Comparison of ENCODE assay signal across 8 cellular contexts in genomic region chr4:123587983-123588494, GRCh38.
DNase-seq lines count a peak whose midpoint lies in the region; ATAC-seq, FAIRE-seq and TF ChIP-seq lines count a peak whose summit lies in the region.

No MANE protein-coding gene starts in this region.

- H3K4me1 Mint-ChIP-seq in activated T-helper 2 cell treated with anti-CD3 and anti-CD28 coated beads, Interferon-gamma antibody, Interleukin-2, Interleukin-4, amounts not matched to agents 10 μg/mL and 5 μg/mL and 100 μg/mL, durations not matched to agents 14 hours and 24 hours and 36 hours (ENCODE audit: low read depth) = peaks cover 6% of the 10 kb centered on the region

- no peak for TF ChIP-seq CTCF in GM12878 (IDR thresholded peaks at IDR 0.05 in 2 of 3, conservative IDR thresholded peaks at IDR 0.05 in 1 of 3; ENCODE audit: control insufficient read depth in 2 of 3, extremely low read depth in 1 of 3, insufficient read depth in 1 of 3, low read depth in 3 of 3, low read length in 3 of 3)

- no peak for FAIRE-seq in GM12878 (lab: Jason Lieb, UNC)

- no peak overlapping the region for H3K4me3 Mint-ChIP-seq in activated T-helper 2 cell treated with anti-CD3 and anti-CD28 coated beads, Interferon-gamma antibody, Interleukin-2, Interleukin-4, amounts not matched to agents 10 μg/mL and 5 μg/mL and 100 μg/mL, durations not matched to agents 14 hours and 24 hours and 36 hours (ENCODE audit: low read depth)

- H3K36me3 ChIP-seq in GM12878 (ENCODE audit: control insufficient read depth in 2 of 2, insufficient read depth in 2 of 2, low read length in 1 of 2) (no peaks in the 10 kb centered on the region), mesodermal cell (ENCODE audit: control insufficient read depth, insufficient read depth, low read length) (no peaks in the 10 kb centered on the region)

- no peak overlapping the region for H2AFZ ChIP-seq in GM12878 (ENCODE audit: control insufficient read depth, low read depth, low read length)

- SMC1A ChIA-PET in GM12878 (lab: Charles Lee; ENCODE audit: uncharacterized antibody, unreplicated experiment) = interaction anchor here (0.5 to 4.9 kb wide), 14 partner anchors 11 to 487 kb away, joined by 3 to 44 read pairs (median 4); partner anchors contain the start of gene SPRY1

- no peak overlapping the region for H3K4me3 ChIP-seq in GM12878
- no peak overlapping the region for H3K4me3 ChIP-seq in mesodermal cell (ENCODE audit: extremely low read depth, insufficient read depth, low read length, poor library complexity, severe bottlenecking)

- POLR2A ChIA-PET in GM12878 (lab: Charles Lee) = interaction anchor here (1.3 kb wide), 1 partner anchor 61 kb away, joined by 4 read pairs; no protein-coding TSS in a partner anchor

- H4K20me1 ChIP-seq in GM12878 (ENCODE audit: control insufficient read depth, insufficient read depth) = no peaks in the 10 kb centered on the region

- RAD21 ChIA-PET in GM12878 (lab: Charles Lee; ENCODE audit: unreplicated experiment) = interaction anchor here (1.0 to 3.9 kb wide), 11 partner anchors 12 to 191 kb away, joined by 3 to 31 read pairs (median 6); partner anchors contain the start of gene SPRY1

- BruUV-seq in GM12878 (replicated peaks; lab: Mats Ljungman, UMichigan) = no TSS peak

- WGBS in GM12878 (ENCODE audit: insufficient coverage, insufficient replicate concordance, low lambda C conversion rate, missing lambda C conversion rate) = 83% methylated on average over 8 of the region's 8 CpGs
- 81 to 92% methylated on average over 4 to 7 of the region's 8 CpGs for WGBS in mesodermal cell (ENCODE audit: insufficient coverage in 2 of 2), 2 experiments

- CTCF ChIA-PET in GM12878 (lab: Yijun Ruan, JAX) = interaction anchor here (1.1 to 3.7 kb wide), 8 partner anchors 13 to 188 kb away, joined by 3 to 19 read pairs (median 5); no protein-coding TSS in a partner anchor

- TF ChIP-seq EP300 in GM12878 (IDR thresholded peaks at IDR 0.05; ENCODE audit: borderline replicate concordance in 1 of 2, control insufficient read depth in 1 of 2, low read depth in 2 of 2, low read length in 2 of 2) = no peak

- H3K27ac ChIP-seq in GM12878 (ENCODE audit: control insufficient read depth, insufficient read depth) (no peak overlapping the region), mesodermal cell (ENCODE audit: low read depth, low read length, severe bottlenecking) (peak overlapping the region; percentile 36)

- no peak overlapping the region for H3K9ac ChIP-seq in GM12878 (ENCODE audit: control insufficient read depth, insufficient read depth, low read length)

- TF ChIP-seq RAD21 in GM12878 (IDR thresholded peaks at IDR 0.05; ENCODE audit: insufficient read depth, low read depth, low read length) = no peak

- peak overlapping the region; percentile 57; the same call in 1 of the 2 replicates for H3K4me2 ChIP-seq in GM12878 (ENCODE audit: control insufficient read depth, insufficient read depth)

- H3K79me2 ChIP-seq in GM12878 (ENCODE audit: control insufficient read depth, insufficient read depth, low read length) = no peaks in the 10 kb centered on the region

- H3K27ac Mint-ChIP-seq in activated T-helper 2 cell treated with anti-CD3 and anti-CD28 coated beads, Interferon-gamma antibody, Interleukin-2, Interleukin-4, amounts not matched to agents 10 μg/mL and 5 μg/mL and 100 μg/mL, durations not matched to agents 14 hours and 24 hours and 36 hours = no peak overlapping the region

- TF ChIP-seq POLR2A in GM12878 (IDR thresholded peaks at IDR 0.05; ENCODE audit: low read depth, low read length) = no peak

- in situ Hi-C loops in GM12878 (cut with MboI) = no loop called here

- no peaks in the 10 kb centered on the region for H3K9me3 Mint-ChIP-seq in activated T-helper 2 cell treated with anti-CD3 and anti-CD28 coated beads, Interferon-gamma antibody, Interleukin-2, Interleukin-4, amounts not matched to agents 10 μg/mL and 5 μg/mL and 100 μg/mL, durations not matched to agents 14 hours and 24 hours and 36 hours

- H3K27me3 ChIP-seq in GM12878 (replicated peaks in 1 of 2; ENCODE audit: control insufficient read depth in 2 of 2, insufficient read depth in 2 of 2, low read length in 1 of 2) = no peaks in the 10 kb centered on the region

- ATAC-seq in GM12878 (peak; percentile 49), HG03520 (IDR thresholded peaks at IDR 0.05; ENCODE audit: unreplicated experiment) (no peak)

- no peaks in the 10 kb centered on the region for H3K36me3 Mint-ChIP-seq in activated T-helper 2 cell treated with anti-CD3 and anti-CD28 coated beads, Interferon-gamma antibody, Interleukin-2, Interleukin-4, amounts not matched to agents 10 μg/mL and 5 μg/mL and 100 μg/mL, durations not matched to agents 14 hours and 24 hours and 36 hours (ENCODE audit: low read depth)

- peaks cover 6% of the 10 kb centered on the region for H3K27me3 Mint-ChIP-seq in activated T-helper 2 cell treated with anti-CD3 and anti-CD28 coated beads, Interferon-gamma antibody, Interleukin-2, Interleukin-4, amounts not matched to agents 10 μg/mL and 5 μg/mL and 100 μg/mL, durations not matched to agents 14 hours and 24 hours and 36 hours (ENCODE audit: low read depth)

- DNase-seq in NCI-H2107 treated with DMSO at 0.1 percent for 48 hours (lab: John Stamatoyannopoulos, UW; ENCODE audit: unreplicated experiment) (peak; percentile 8), NCI-H2107 (lab: John Stamatoyannopoulos, UW) (no peak), LoVo (ENCODE audit: low spot score) (peak; percentile 94), GM12878 (ENCODE audit: low read depth, low spot score) (no peak)
- no peak for DNase-seq in activated CD4-positive, alpha-beta T cell treated with anti-CD3 and anti-CD28 coated beads for 4 hours
- no peak for DNase-seq in activated T-helper 2 cell treated with anti-CD3 and anti-CD28 coated beads, Interferon-gamma antibody, Interleukin-2, Interleukin-4, amounts not matched to agents 10 μg/mL and 5 μg/mL and 100 μg/mL, durations not matched to agents 14 hours and 24 hours and 36 hours (ENCODE audit: low spot score)

- H3K9me3 ChIP-seq in GM12878 (replicated peaks; ENCODE audit: control insufficient read depth, insufficient read depth, low read length) = no peaks in the 10 kb centered on the region; the same call in 2 of the 3 replicates
- H3K9me3 ChIP-seq in mesodermal cell (ENCODE audit: control insufficient read depth, low read length) = no peaks in the 10 kb centered on the region

- intact Hi-C loops in GM12878 (cut with micrococcal nuclease; ENCODE audit: unreplicated experiment) = loop anchor here (2.0 to 5.0 kb wide), 4 partner anchors 19 to 146 kb away; no protein-coding TSS in a partner anchor
- intact Hi-C loops in activated T-helper 2 cell treated with anti-CD3 and anti-CD28 coated beads, Interferon-gamma antibody, Interleukin-2, Interleukin-4, amounts not matched to agents 10 μg/mL and 5 μg/mL and 100 μg/mL, durations not matched to agents 14 hours and 24 hours and 36 hours (cut with micrococcal nuclease) = no loop called here

- H3K4me1 ChIP-seq in GM12878 (ENCODE audit: control insufficient read depth, insufficient read depth, low read length) (peaks cover 9% of the 10 kb centered on the region), mesodermal cell (ENCODE audit: control insufficient read depth, insufficient read depth, low read length, poor library complexity, severe bottlenecking) (no peaks in the 10 kb centered on the region)

TF ChIP-seq in GM12878, 131 proteins besides CTCF, POLR2A, EP300 and RAD21 (continues in another document):
- TF ChIP-seq LARP7 (IDR thresholded peaks at IDR 0.05) = no peak
- TF ChIP-seq BCL11A (IDR thresholded peaks at IDR 0.05; ENCODE audit: low read depth, low read length) = no peak
- no peak for TF ChIP-seq RELB (IDR thresholded peaks at IDR 0.05; ENCODE audit: low read depth)
- TF ChIP-seq TCF12 (IDR thresholded peaks at IDR 0.05; ENCODE audit: low read depth, low read length) = no peak
- no peak for TF ChIP-seq MYB (IDR thresholded peaks at IDR 0.05; ENCODE audit: borderline replicate concordance, low read depth, low read length)
- no peak for TF ChIP-seq SUPT20H (IDR thresholded peaks at IDR 0.05; ENCODE audit: borderline replicate concordance, control insufficient read depth, low read depth, low read length)
- TF ChIP-seq IKZF1 (conservative IDR thresholded peaks at IDR 0.05) = no peak
- no peak for TF ChIP-seq CHD2 (IDR thresholded peaks at IDR 0.05; ENCODE audit: borderline replicate concordance, low read depth, low read length)
- no peak for TF ChIP-seq BHLHE40 (IDR thresholded peaks at IDR 0.05; ENCODE audit: borderline replicate concordance in 1 of 2, low read depth in 2 of 2, low read length in 1 of 2)
- no peak for TF ChIP-seq KAT2A (conservative IDR thresholded peaks at IDR 0.05; ENCODE audit: control insufficient read depth, low read depth, low read length)
- no peak for TF ChIP-seq TBL1XR1 (IDR thresholded peaks at IDR 0.05; ENCODE audit: low read depth, low read length)
- TF ChIP-seq PKNOX1 (IDR thresholded peaks at IDR 0.05) = no peak
- TF ChIP-seq ZNF217 (IDR thresholded peaks at IDR 0.05) = no peak
- TF ChIP-seq GATAD2B (conservative IDR thresholded peaks at IDR 0.05; ENCODE audit: low read depth) = no peak
- TF ChIP-seq RCOR1 (conservative IDR thresholded peaks at IDR 0.05; ENCODE audit: low read depth, low read length) = no peak
- no peak for TF ChIP-seq JUNB (IDR thresholded peaks at IDR 0.05)

Comparison
In these comparisons a context has a peak if more than half of its experiments do, and no peak if none do; other contexts are left out.
1. DNase-seq: peak in NCI-H2107 treated with DMSO at 0.1 percent for 48 hours (single experiment) and LoVo (single experiment); none in NCI-H2107 (single experiment), GM12878 (single experiment), activated CD4-positive, alpha-beta T cell treated with anti-CD3 and anti-CD28 coated beads for 4 hours (0 of 2) and activated T-helper 2 cell treated with anti-CD3 and anti-CD28 coated beads, Interferon-gamma antibody, Interleukin-2, Interleukin-4, amounts not matched to agents 10 μg/mL and 5 μg/mL and 100 μg/mL, durations not matched to agents 14 hours and 24 hours and 36 hours (single experiment).